Comparison of ENCODE assay signal across 17 cellular contexts in genomic region chr11:93166194-93166593, GRCh38. TPM values are rescaled to one million over a fixed set of nuclear protein-coding genes. Genes with fewer than 3 reads are reported as not detected.
DNase-seq lines count a peak whose midpoint lies in the region; ATAC-seq and TF ChIP-seq lines count a peak whose summit lies in the region.
"Had no signal": no experiment of that assay in that cellular context is flagged by ENCODE, and none has a peak within 500 bp of the region (broad histone marks: within the 10 kb centered on the region; RNA-seq: fewer than 3 reads in every experiment).

No MANE protein-coding gene starts in this region.

- H3K4me1 ChIP-seq in DOHH2 (ENCODE audit: control insufficient read depth, low read length) (peaks cover 16% of the 10 kb centered on the region), MM.1S (ENCODE audit: low read length) (peaks cover 4% of the 10 kb centered on the region; the same call in 1 of the 2 replicates), BE2C (peaks cover 7% of the 10 kb centered on the region; the same call in 1 of the 2 replicates)
- H3K4me1 ChIP-seq: thyroid gland had no signal

- peak; percentile 48 for DNase-seq in MM.1S
- no peak for DNase-seq in NCI-H1092 (lab: John Stamatoyannopoulos, UW)
- DNase-seq in BE2C, result no peak
- DNase-seq: activated B cell treated with CpG ODN at 0.5 μM for 24 hours; activated CD8-positive, alpha-beta memory T cell treated with anti-CD3 and anti-CD28 coated beads for 24 hours; GOT3; left cardiac atrium; midbrain; NCI-H446; thyroid gland had no signal

- H3K27me3 ChIP-seq in DOHH2 (ENCODE audit: control insufficient read depth, low read length) (no peaks in the 10 kb centered on the region), MM.1S (replicated peaks; ENCODE audit: insufficient read depth, low read length) (no peaks in the 10 kb centered on the region), BE2C (no peaks in the 10 kb centered on the region)
- H3K27me3 ChIP-seq: thyroid gland had no signal

- H2AFZ ChIP-seq in MM.1S (ENCODE audit: low read length), result no peak overlapping the region

- no peaks in the 10 kb centered on the region for H4K20me1 ChIP-seq in DOHH2 (ENCODE audit: control insufficient read depth, insufficient read depth, low read depth, low read length)
- H4K20me1 ChIP-seq in MM.1S (ENCODE audit: insufficient read depth, low read length), result no peaks in the 10 kb centered on the region

- H3K79me2 ChIP-seq in DOHH2 (ENCODE audit: control insufficient read depth, low read length) (no peaks in the 10 kb centered on the region), MM.1S (ENCODE audit: low read length) (no peaks in the 10 kb centered on the region)

- TF ChIP-seq CTCF in DOHH2 (IDR thresholded peaks at IDR 0.05; ENCODE audit: low read depth, low read length, poor library complexity, severe bottlenecking) (no peak), MM.1S (IDR thresholded peaks at IDR 0.05; ENCODE audit: low read length) (no peak), BE2C (IDR thresholded peaks at IDR 0.05; ENCODE audit: low read depth, low read length) (no peak)

- H3K9me2 ChIP-seq in DOHH2 (replicated peaks; ENCODE audit: control insufficient read depth, low read length) (no peaks in the 10 kb centered on the region), MM.1S (replicated peaks; ENCODE audit: insufficient read depth, low read length) (no peaks in the 10 kb centered on the region)

- H3K4me3 ChIP-seq in DOHH2 (ENCODE audit: low read length), result peak overlapping the region; percentile 28; the same call in 1 of the 2 replicates
- no peak overlapping the region for H3K4me3 ChIP-seq in MM.1S (ENCODE audit: low read length)
- no peak overlapping the region for H3K4me3 ChIP-seq in BE2C (ENCODE audit: low read depth, low read length)
- H3K4me3 ChIP-seq: K562, thyroid gland had no signal

- H3K27ac ChIP-seq in DOHH2 (ENCODE audit: low read depth, low read length) (peak overlapping the region; percentile 27), MM.1S (ENCODE audit: low read length) (no peak overlapping the region)
- H3K27ac ChIP-seq: thyroid gland had no signal

- H3K9ac ChIP-seq in MM.1S (ENCODE audit: low read length), result no peak overlapping the region

- H3K9me3 ChIP-seq in DOHH2 (ENCODE audit: control insufficient read depth, insufficient read depth, low read length) (no peaks in the 10 kb centered on the region), MM.1S (replicated peaks; ENCODE audit: insufficient read depth, low read length) (no peaks in the 10 kb centered on the region), BE2C (no peaks in the 10 kb centered on the region)
- H3K9me3 ChIP-seq: thyroid gland had no signal

- H3F3A ChIP-seq in DOHH2 (ENCODE audit: control insufficient read depth, insufficient read depth) (peaks cover 6% of the 10 kb centered on the region), MM.1S (ENCODE audit: insufficient read depth, low read length) (no peaks in the 10 kb centered on the region)

- peak overlapping the region; percentile 56 for H3K4me2 ChIP-seq in DOHH2 (ENCODE audit: low read length)
- no peak overlapping the region for H3K4me2 ChIP-seq in MM.1S (ENCODE audit: low read depth, low read length)

- ATAC-seq in GM18519 (IDR thresholded peaks at IDR 0.05; ENCODE audit: low FRiP score, unreplicated experiment) (peak; percentile 50), HG02759 (IDR thresholded peaks at IDR 0.05; ENCODE audit: unreplicated experiment) (peak; percentile 33), HG02840 (IDR thresholded peaks at IDR 0.05; ENCODE audit: low FRiP score, unreplicated experiment) (no peak)
- ATAC-seq: K562; left cardiac atrium; Right ventricle myocardium inferior; stimulated activated memory B cell treated with anti-CD40 and anti-IgM and Interleukin-4, amounts not matched to agents 10 μg/mL and 1 μg/mL and 100 μg/mL, for 72 hours had no signal

- H3K36me3 ChIP-seq in DOHH2 (ENCODE audit: control insufficient read depth, low read length), result peaks cover 32% of the 10 kb centered on the region
- no peaks in the 10 kb centered on the region for H3K36me3 ChIP-seq in MM.1S (replicated peaks; ENCODE audit: insufficient read depth, low read length)
- peaks cover 16% of the 10 kb centered on the region for H3K36me3 ChIP-seq in BE2C

RNA-seq across cellular contexts. Expression of gene SLC36A4, which starts 31.6 kb away (rescaled TPM):
- polyA plus RNA-seq in BE2C (2012; ENCODE audit: insufficient read depth, insufficient read length, low read depth), result 12.0 TPM
